Comparison of ENCODE assay signal across 8 cellular contexts in genomic region chr11:67268036-67268683, GRCh38. TPM values are rescaled to one million over a fixed set of nuclear protein-coding genes. Genes with fewer than 3 reads are reported as not detected.
DNase-seq lines count a peak whose midpoint lies in the region; ATAC-seq, FAIRE-seq and TF ChIP-seq lines count a peak whose summit lies in the region.

No MANE protein-coding gene starts in this region.

- H2BK120ac ChIP-seq in trophoblast cell (ENCODE audit: insufficient read depth, low read length, poor library complexity), result no peak overlapping the region

- ATAC-seq in HG03108 (IDR thresholded peaks at IDR 0.05; ENCODE audit: unreplicated experiment), result peak; percentile 24

- H3K27me3 Mint-ChIP-seq in endodermal cell (ENCODE audit: insufficient read depth), result peaks cover 18% of the 10 kb centered on the region

- no peak overlapping the region for H2BK5ac ChIP-seq in trophoblast cell (ENCODE audit: low read depth, low read length, poor library complexity)

- TF ChIP-seq CTCF in VCaP (conservative IDR thresholded peaks at IDR 0.05) (no peak), endodermal cell (conservative IDR thresholded peaks at IDR 0.05) (no peak)

- peak overlapping the region; percentile 13 for H3K4ac ChIP-seq in trophoblast cell (ENCODE audit: low read depth, low read length)

- 91 to 94% methylated on average over 17 to 20 of the region's 20 CpGs for WGBS in endodermal cell (ENCODE audit: insufficient coverage in 1 of 2, insufficient read length in 1 of 2), 2 experiments
- no CpG with 5 or more reads among the region's 20 CpGs for WGBS in trophoblast cell (ENCODE audit: extremely low coverage, insufficient coverage, insufficient read length)

- no peak overlapping the region for H2AFZ ChIP-seq in trophoblast cell (ENCODE audit: insufficient read depth, low read length, poor library complexity)

- no peak overlapping the region for H3K23ac ChIP-seq in trophoblast cell (ENCODE audit: low read length)

- no peak overlapping the region for H4K12ac ChIP-seq in trophoblast cell (ENCODE audit: low read depth, low read length)

- H4K8ac ChIP-seq in trophoblast cell (ENCODE audit: low read depth, low read length), result no peak overlapping the region

- H3K27ac ChIP-seq in VCaP (peak overlapping the region; percentile 100), endodermal cell (ENCODE audit: low read depth, low read length) (no peak overlapping the region), trophoblast cell (ENCODE audit: low read depth, low read length) (no peak overlapping the region)

- no peak overlapping the region for H2BK12ac ChIP-seq in trophoblast cell (ENCODE audit: low read length)

- H3K4me1 ChIP-seq in endodermal cell (ENCODE audit: control insufficient read depth, insufficient read depth, low read length) (peaks cover 19% of the 10 kb centered on the region), trophoblast cell (ENCODE audit: control insufficient read depth in 1 of 2, insufficient read depth in 2 of 2, low read length in 2 of 2) (peaks cover 26 to 32% of the 10 kb centered on the region in 2 experiments)

- H3K36me3 Mint-ChIP-seq in endodermal cell (ENCODE audit: low read depth), result peaks cover 6% of the 10 kb centered on the region

- H3K9me3 Mint-ChIP-seq in endodermal cell, result no peaks in the 10 kb centered on the region

- H3K27me3 ChIP-seq in endodermal cell (ENCODE audit: control insufficient read depth, insufficient read depth, low read length, poor library complexity, severe bottlenecking) (no peaks in the 10 kb centered on the region), trophoblast cell (ENCODE audit: insufficient read depth, low read length) (no peaks in the 10 kb centered on the region)

- H3K79me2 ChIP-seq in trophoblast cell (ENCODE audit: control insufficient read depth, insufficient read depth, low read length, poor library complexity), result peaks cover 12% of the 10 kb centered on the region

- H3K4me3 Mint-ChIP-seq in endodermal cell, result peak overlapping the region; percentile 92

- H2AK5ac ChIP-seq in trophoblast cell (ENCODE audit: low read length), result no peak overlapping the region

- H3K36me3 ChIP-seq in endodermal cell (ENCODE audit: control insufficient read depth, insufficient read depth, low read length), result peaks cover 28% of the 10 kb centered on the region
- peaks cover 21 to 22% of the 10 kb centered on the region in 2 experiments for H3K36me3 ChIP-seq in trophoblast cell (ENCODE audit: control insufficient read depth in 1 of 2, insufficient read depth in 2 of 2, low read length in 2 of 2)

- no peak overlapping the region for H3K9ac ChIP-seq in endodermal cell (ENCODE audit: extremely low read depth, low read length, poor library complexity, severe bottlenecking)
- H3K9ac ChIP-seq in trophoblast cell (ENCODE audit: low read length), result no peak overlapping the region

- H3K4me3 ChIP-seq in endodermal cell (ENCODE audit: low read length), result peak overlapping the region; percentile 90
- H3K4me3 ChIP-seq in trophoblast cell (ENCODE audit: low read depth, low read length), result no peak overlapping the region

- H3K4me2 ChIP-seq in trophoblast cell (ENCODE audit: low read length), result peak overlapping the region; percentile 92

- no peak overlapping the region for H3K14ac ChIP-seq in trophoblast cell (ENCODE audit: low read length)

- no peak overlapping the region for H4K91ac ChIP-seq in trophoblast cell (ENCODE audit: low read depth, low read length)

- DNase-seq in GM12892 (ENCODE audit: insufficient read length), result peak; percentile 80
- DNase-seq in endodermal cell, result no peak
- DNase-seq in trophoblast cell, result no peak
- DNase-seq in frontal cortex (ENCODE audit: low spot score in 2 of 2), result no peak
- no peak for DNase-seq in NCI-H524 (lab: John Stamatoyannopoulos, UW)
- no peak for DNase-seq in NCI-H748 treated with DMSO at 0.1 percent for 48 hours (lab: John Stamatoyannopoulos, UW)

- peak; percentile 99 for FAIRE-seq in GM12892 (lab: Jason Lieb, UNC)
- FAIRE-seq in frontal cortex (lab: Jason Lieb, UNC), result no peak

- H3K4me1 Mint-ChIP-seq in endodermal cell, result peaks cover 29% of the 10 kb centered on the region

- no peak overlapping the region for H3K18ac ChIP-seq in trophoblast cell (ENCODE audit: low read length)

- H3K27ac Mint-ChIP-seq in endodermal cell, result no peak overlapping the region

- H3K79me1 ChIP-seq in trophoblast cell (ENCODE audit: low read length), result peaks cover 5% of the 10 kb centered on the region

- TF ChIP-seq POLR2A in GM12892 (IDR thresholded peaks at IDR 0.05; ENCODE audit: low read depth, low read length), result peak; percentile 28

- no peaks in the 10 kb centered on the region for H3K9me3 ChIP-seq in endodermal cell (ENCODE audit: control insufficient read depth, low read length)
- H3K9me3 ChIP-seq in trophoblast cell (ENCODE audit: insufficient read depth, low read depth, low read length), result no peaks in the 10 kb centered on the region

RNA-seq across cellular contexts. Expression of gene GRK2, which starts 1.9 kb away (rescaled TPM):
- 131 TPM for polyA plus RNA-seq in GM12892 (2012; ENCODE audit: missing spikeins)
- 10 to 100 TPM; 58.0 to 61.7 TPM for total RNA-seq in endodermal cell
- 43.5 TPM for polyA plus RNA-seq in endodermal cell (2013, experiment 1 of 2)
- polyA plus RNA-seq in endodermal cell (2013, experiment 2 of 2), result 39.5 TPM
- 22.3 and 22.9 TPM in 2 replicates for polyA plus RNA-seq in trophoblast cell (2013)
- 46.9 TPM for total RNA-seq in frontal cortex

RNA-seq across cellular contexts. Expression of gene ANKRD13D, which starts 20.9 kb away (rescaled TPM):
- polyA plus RNA-seq in GM12892 (2012; ENCODE audit: missing spikeins), result 22.1 TPM
- 10 to 100 TPM; 56.6 to 58.6 TPM for total RNA-seq in endodermal cell
- 30.0 TPM for polyA plus RNA-seq in endodermal cell (2013, experiment 1 of 2)
- 27.5 TPM for polyA plus RNA-seq in endodermal cell (2013, experiment 2 of 2)
- 20.5 and 20.9 TPM in 2 replicates for polyA plus RNA-seq in trophoblast cell (2013)
- 55.8 TPM for total RNA-seq in frontal cortex

RNA-seq across cellular contexts. Expression of gene SSH3, which starts 35.2 kb away (rescaled TPM):
- polyA plus RNA-seq in GM12892 (2012; ENCODE audit: missing spikeins), result 0.30 TPM
- 10 to 100 TPM; 39.1 to 44.4 TPM for total RNA-seq in endodermal cell
- 22.0 TPM for polyA plus RNA-seq in endodermal cell (2013, experiment 1 of 2)
- 16.0 TPM for polyA plus RNA-seq in endodermal cell (2013, experiment 2 of 2)
- 85.6 and 93.4 TPM in 2 replicates for polyA plus RNA-seq in trophoblast cell (2013)
- 2.0 TPM for total RNA-seq in frontal cortex

Comparison
In these comparisons a context has a peak if more than half of its experiments do, and no peak if none do; other contexts are left out.
1. RNA of gene SSH3, which starts 35.2 kb away (total RNA-seq): 39.1 to 44.4 TPM in endodermal cell; 2.0 TPM in frontal cortex (single experiment); every median in the first group is over 10 times any median in the second.